Comparison of ENCODE assay signal across 1 cellular context in genomic region chr17:77644981-77645380, GRCh38.
TF ChIP-seq lines count a peak whose summit lies in the region.

No MANE protein-coding gene starts in this region.

TF ChIP-seq in HepG2, 621 proteins besides CTCF, POLR2A, EP300 and RAD21 (continued from another document):
- TF ChIP-seq STAT6 (CRISPR knock-in tag; IDR thresholded peaks at IDR 0.05; ENCODE audit: borderline replicate concordance) (no peak), ZNF274 (CRISPR knock-in tag; IDR thresholded peaks at IDR 0.05) (no peak), MTA1 (CRISPR knock-in tag; IDR thresholded peaks at IDR 0.05; ENCODE audit: borderline replicate concordance) (no peak), ZC3H13 (CRISPR knock-in tag; IDR thresholded peaks at IDR 0.05) (no peak), ZNF20 (CRISPR knock-in tag; IDR thresholded peaks at IDR 0.05) (no peak), ZNF264 (CRISPR knock-in tag; IDR thresholded peaks at IDR 0.05) (no peak), MED13 (CRISPR knock-in tag; IDR thresholded peaks at IDR 0.05) (no peak), EED (CRISPR knock-in tag; IDR thresholded peaks at IDR 0.05) (no peak)
- TF ChIP-seq, protein P1, sequence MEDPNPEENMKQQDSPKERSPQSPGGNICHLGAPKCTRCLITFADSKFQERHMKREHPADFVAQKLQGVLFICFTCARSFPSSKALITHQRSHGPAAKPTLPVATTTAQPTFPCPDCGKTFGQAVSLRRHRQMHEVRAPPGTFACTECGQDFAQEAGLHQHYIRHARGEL (CRISPR knock-in tag; IDR thresholded peaks at IDR 0.05), result no peak
- TF ChIP-seq, protein P2, sequence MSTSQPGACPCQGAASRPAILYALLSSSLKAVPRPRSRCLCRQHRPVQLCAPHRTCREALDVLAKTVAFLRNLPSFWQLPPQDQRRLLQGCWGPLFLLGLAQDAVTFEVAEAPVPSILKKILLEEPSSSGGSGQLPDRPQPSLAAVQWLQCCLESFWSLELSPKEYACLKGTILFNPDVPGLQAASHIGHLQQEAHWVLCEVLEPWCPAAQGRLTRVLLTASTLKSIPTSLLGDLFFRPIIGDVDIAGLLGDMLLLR (CRISPR knock-in tag; IDR thresholded peaks at IDR 0.05), result no peak
